19 cellular contexts compared by ENCODE assay signal in genomic region chr6:114648847-114649246, GRCh38.
DNase-seq lines count a peak whose midpoint lies in the region; ATAC-seq, FAIRE-seq and TF ChIP-seq lines count a peak whose summit lies in the region.
"Had no signal": no experiment of that assay in that cellular context is flagged by ENCODE, and none has a peak within 500 bp of the region (broad histone marks: within the 10 kb centered on the region; RNA-seq: fewer than 3 reads in every experiment).

No MANE protein-coding gene starts in this region.

- WGBS in endodermal cell (ENCODE audit: insufficient coverage in 1 of 2, insufficient read length in 1 of 2), 2 experiments, result 89 to 100% methylated on average over 1 to 2 of the region's 2 CpGs
- 5% methylated on average over 2 of the region's 2 CpGs for WGBS in HepG2 (ENCODE audit: low lambda C conversion rate)

- intact Hi-C loops in HepG2 (cut with micrococcal nuclease; ENCODE audit: unreplicated experiment), result no loop called here

- CTCF ChIA-PET in HepG2 (lab: Yijun Ruan, JAX; ENCODE audit: low intra/inter-chr PET ratio, low total read pairs), result no interaction called here

- BruUV-seq in HepG2 (replicated peaks; lab: Mats Ljungman, UMichigan), result no TSS peak

- no peak overlapping the region for H3K27ac Mint-ChIP-seq in endodermal cell
- no peak overlapping the region for H3K27ac Mint-ChIP-seq in T-helper 2 cell treated with Interferon-gamma antibody and Interleukin-4, amounts not matched to agents 5 μg/mL and 100 μg/mL, for 36 hours
- H3K27ac Mint-ChIP-seq: CD4-positive, alpha-beta memory T cell; GM23338; HFFc6 had no signal

- no peaks in the 10 kb centered on the region for H3K36me3 Mint-ChIP-seq in endodermal cell (ENCODE audit: low read depth)
- H3K36me3 Mint-ChIP-seq in T-helper 2 cell treated with Interferon-gamma antibody and Interleukin-4, amounts not matched to agents 5 μg/mL and 100 μg/mL, for 36 hours (ENCODE audit: low read depth), result no peaks in the 10 kb centered on the region
- H3K36me3 Mint-ChIP-seq: CD4-positive, alpha-beta memory T cell had no signal

- H3K27me3 Mint-ChIP-seq in endodermal cell (ENCODE audit: insufficient read depth), result peaks cover 2% of the 10 kb centered on the region
- no peaks in the 10 kb centered on the region for H3K27me3 Mint-ChIP-seq in T-helper 2 cell treated with Interferon-gamma antibody and Interleukin-4, amounts not matched to agents 5 μg/mL and 100 μg/mL, for 36 hours (ENCODE audit: low read depth)
- H3K27me3 Mint-ChIP-seq: CD4-positive, alpha-beta memory T cell had no signal

- H3K79me2 ChIP-seq in HepG2 (ENCODE audit: insufficient read depth, low read length), result no peaks in the 10 kb centered on the region

- no peak for FAIRE-seq in HepG2 (lab: Jason Lieb, UNC)
- FAIRE-seq: G401.6, GM12892, GM19239 had no signal

- H3K4me3 ChIP-seq in endodermal cell (ENCODE audit: low read length) (peak overlapping the region; percentile 2), HepG2 (replicated peaks in 1 of 3; ENCODE audit: insufficient read depth in 1 of 3, low read depth in 2 of 3, low read length in 3 of 3) (no peak overlapping the region)
- H3K4me3 ChIP-seq: GM23338, HAP-1 had no signal

- no peak overlapping the region for H3K4me3 Mint-ChIP-seq in endodermal cell
- H3K4me3 Mint-ChIP-seq in T-helper 2 cell treated with Interferon-gamma antibody and Interleukin-4, amounts not matched to agents 5 μg/mL and 100 μg/mL, for 36 hours, result no peak overlapping the region
- H3K4me3 Mint-ChIP-seq: CD4-positive, alpha-beta memory T cell; GM23338; HFFc6 had no signal

- DNase-seq in NCI-H226 (peak; percentile 66), amniotic epithelial cell (ENCODE audit: low read depth) (peak; percentile 1), endodermal cell (no peak), renal cortical epithelial cell (ENCODE audit: low read depth) (peak; percentile 1), erythroblast (lab: John Stamatoyannopoulos, UW) (no peak), HepG2 (ENCODE audit: low spot score) (no peak)
- no peak for DNase-seq in T-helper 2 cell treated with Interferon-gamma antibody and Interleukin-4, amounts not matched to agents 5 μg/mL and 100 μg/mL, for 36 hours (ENCODE audit: low spot score)
- DNase-seq: C1 segment of cervical spinal cord; CD4-positive, alpha-beta memory T cell; COR-L47; DMS153; DND-41; HFFc6 had no signal

- H3K4me1 Mint-ChIP-seq in endodermal cell, result peaks cover 31% of the 10 kb centered on the region
- H3K4me1 Mint-ChIP-seq in T-helper 2 cell treated with Interferon-gamma antibody and Interleukin-4, amounts not matched to agents 5 μg/mL and 100 μg/mL, for 36 hours (ENCODE audit: low read depth), result no peaks in the 10 kb centered on the region
- H3K4me1 Mint-ChIP-seq: CD4-positive, alpha-beta memory T cell had no signal

- H4K20me1 ChIP-seq in HepG2 (ENCODE audit: insufficient read depth, low read length), result no peaks in the 10 kb centered on the region

- no peak overlapping the region for H3K9ac ChIP-seq in endodermal cell (ENCODE audit: extremely low read depth, low read length, poor library complexity, severe bottlenecking)
- H3K9ac ChIP-seq in HepG2 (ENCODE audit: insufficient read depth, low read depth, low read length), result no peak overlapping the region

- H3K27me3 ChIP-seq in endodermal cell (ENCODE audit: control insufficient read depth, insufficient read depth, low read length, poor library complexity, severe bottlenecking), result no peaks in the 10 kb centered on the region
- no peaks in the 10 kb centered on the region; a peak in 1 of 5 replicates for H3K27me3 ChIP-seq in HepG2 (ENCODE audit: control insufficient read depth in 1 of 2, insufficient read depth in 2 of 2, low read length in 2 of 2)

- POLR2A ChIA-PET in HepG2 (lab: Yijun Ruan, JAX), result no interaction called here

- TF ChIP-seq RAD21 in HepG2 (CRISPR knock-in tag; IDR thresholded peaks at IDR 0.05), result no peak

- H3K9me3 Mint-ChIP-seq in endodermal cell, result peaks cover 1% of the 10 kb centered on the region
- H3K9me3 Mint-ChIP-seq in T-helper 2 cell treated with Interferon-gamma antibody and Interleukin-4, amounts not matched to agents 5 μg/mL and 100 μg/mL, for 36 hours, result peaks cover 16% of the 10 kb centered on the region
- H3K9me3 Mint-ChIP-seq: GM23338 had no signal

- H3K36me3 ChIP-seq in endodermal cell (ENCODE audit: control insufficient read depth, insufficient read depth, low read length) (no peaks in the 10 kb centered on the region), HepG2 (replicated peaks in 1 of 2; ENCODE audit: control insufficient read depth in 1 of 2, insufficient read depth in 2 of 2, low read length in 2 of 2) (no peaks in the 10 kb centered on the region)
- H3K36me3 ChIP-seq: HAP-1 had no signal

- H3K27ac ChIP-seq in endodermal cell (ENCODE audit: low read depth, low read length) (no peak overlapping the region), HepG2 (ENCODE audit: extremely low read length, insufficient read depth, low read length) (no peak overlapping the region)

- H2AFZ ChIP-seq in HepG2 (ENCODE audit: low read length), result no peak overlapping the region
- H2AFZ ChIP-seq: GM23338 had no signal

- in situ Hi-C loops in HepG2 (cut with HindIII; ENCODE audit: extremely low pct_ligation_motif_present, low pct_unique_long_range_greater_than_20kb), result no loop called here

- TF ChIP-seq POLR2A in erythroblast (IDR thresholded peaks at IDR 0.05; ENCODE audit: low read length) (no peak), HepG2 (IDR thresholded peaks at IDR 0.05; ENCODE audit: insufficient read depth in 1 of 2, low read depth in 2 of 2, low read length in 2 of 2) (no peak)

- ATAC-seq in GM19455 (IDR thresholded peaks at IDR 0.05; ENCODE audit: unreplicated experiment) (no peak), HepG2 (no peak)
- ATAC-seq: GM23338 had no signal

- H3K4me2 ChIP-seq in HepG2 (ENCODE audit: low read depth, low read length), result no peak overlapping the region
- H3K4me2 ChIP-seq: GM23338 had no signal

- peaks cover 4% of the 10 kb centered on the region for H3K4me1 ChIP-seq in endodermal cell (ENCODE audit: control insufficient read depth, insufficient read depth, low read length)
- H3K4me1 ChIP-seq in HepG2 (ENCODE audit: insufficient read depth, low read length), result no peaks in the 10 kb centered on the region

- no peak for TF ChIP-seq CTCF in endodermal cell (conservative IDR thresholded peaks at IDR 0.05)
- TF ChIP-seq CTCF in HepG2 (CRISPR knock-in tag; IDR thresholded peaks at IDR 0.05), result no peak

- H3K9me3 ChIP-seq in endodermal cell (ENCODE audit: control insufficient read depth, low read length) (peaks cover 3% of the 10 kb centered on the region), HepG2 (ENCODE audit: low read length) (no peaks in the 10 kb centered on the region)
- H3K9me3 ChIP-seq: HAP-1 had no signal

- TF ChIP-seq EP300 in HepG2 (IDR thresholded peaks at IDR 0.05; ENCODE audit: low read depth in 2 of 2, low read length in 2 of 2) (no peak), HepG2 (CRISPR knock-in tag; IDR thresholded peaks at IDR 0.05; ENCODE audit: borderline replicate concordance) (no peak)

TF ChIP-seq in HepG2, 621 proteins besides CTCF, POLR2A, EP300 and RAD21 (continues in another document):
- TF ChIP-seq ZNF333 (CRISPR knock-in tag; IDR thresholded peaks at IDR 0.05; ENCODE audit: borderline replicate concordance) (no peak), ZBTB14 (CRISPR knock-in tag; IDR thresholded peaks at IDR 0.05) (no peak), FOXO4 (CRISPR knock-in tag; conservative IDR thresholded peaks at IDR 0.05) (no peak), SNAPC5 (CRISPR knock-in tag; IDR thresholded peaks at IDR 0.05; ENCODE audit: borderline replicate concordance) (no peak), ELF4 (CRISPR knock-in tag; IDR thresholded peaks at IDR 0.05; ENCODE audit: borderline replicate concordance) (no peak), CHCHD3 (CRISPR knock-in tag; IDR thresholded peaks at IDR 0.05) (no peak), ZKSCAN8 (CRISPR knock-in tag; IDR thresholded peaks at IDR 0.05; ENCODE audit: borderline replicate concordance) (no peak), ZNF510 (CRISPR knock-in tag; IDR thresholded peaks at IDR 0.05; ENCODE audit: low read depth) (no peak)

Comparison
In these comparisons a context has a peak if more than half of its experiments do, and no peak if none do; other contexts are left out.
1. DNase-seq: peak in NCI-H226 (single experiment), amniotic epithelial cell (single experiment) and renal cortical epithelial cell (single experiment); none in endodermal cell (single experiment), erythroblast (0 of 2), T-helper 2 cell treated with Interferon-gamma antibody and Interleukin-4, amounts not matched to agents 5 μg/mL and 100 μg/mL, for 36 hours (single experiment) and HepG2 (single experiment).